ENCODE assay signal across 8 cellular contexts in the genomic region with DNA sequence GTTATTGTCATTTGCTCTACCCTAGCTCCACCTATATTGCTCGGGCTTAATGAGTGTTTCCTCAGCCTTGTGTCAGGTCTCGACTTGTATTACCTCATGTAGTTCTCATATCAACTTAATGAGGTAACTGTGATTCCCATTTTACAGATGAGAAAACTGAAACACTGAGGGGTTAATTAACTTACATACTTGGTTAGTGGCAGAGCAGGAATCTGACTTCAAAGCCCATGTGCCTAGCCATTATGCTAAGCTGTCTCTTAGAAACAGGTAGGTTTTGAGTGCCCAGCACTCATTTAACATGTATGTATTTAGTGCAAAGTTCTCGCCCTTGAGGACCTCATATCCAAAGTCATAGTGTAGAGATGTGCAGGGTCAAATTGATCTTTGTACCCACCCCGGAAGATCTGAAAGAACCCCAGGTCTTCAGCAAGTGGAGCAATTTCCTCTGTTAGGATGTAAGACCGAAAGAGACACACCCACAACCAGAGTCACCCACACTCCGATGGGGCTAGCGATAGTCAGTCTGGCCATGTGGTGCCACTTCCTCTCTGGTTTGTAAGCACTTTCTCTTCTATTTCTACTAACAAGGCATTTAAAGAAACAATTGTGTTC.
DNase-seq lines count a peak whose midpoint lies in the region; ATAC-seq lines count a peak whose summit lies in the region.

No MANE protein-coding gene starts in this region.

- ATAC-seq in GM18861 (IDR thresholded peaks at IDR 0.05; ENCODE audit: unreplicated experiment) (peak; percentile 92), HG02973 (IDR thresholded peaks at IDR 0.05; ENCODE audit: unreplicated experiment) (peak; percentile 95)

- DNase-seq in SIG-M5 treated with dmso at 0.1 percent for 504 hours (lab: John Stamatoyannopoulos, UW; ENCODE audit: unreplicated experiment) (peak; percentile 96), epidermal melanocyte (ENCODE audit: insufficient read length, low spot score) (no peak), H4 (ENCODE audit: low spot score) (no peak), DMS114 treated with DMSO at 0.1 percent for 48 hours (lab: John Stamatoyannopoulos, UW; ENCODE audit: unreplicated experiment) (no peak)
- DNase-seq in activated gamma-delta T cell treated with anti-CD3 and anti-CD28 coated beads, Interleukin-2, amount 50 U/mL, for 16 hours (ENCODE audit: low read depth), result peak; percentile 56
- peak; percentile 32 to 34 for DNase-seq in stimulated activated CD4-positive, alpha-beta T cell treated with anti-CD3 and anti-CD28 coated beads, Interleukin-15, amount 100 ng/mL, for 1 hour (ENCODE audit: low read depth in 1 of 2, low spot score in 1 of 2)

Comparison
In these comparisons a context has a peak if more than half of its experiments do, and no peak if none do; other contexts are left out.
1. DNase-seq: peak in SIG-M5 treated with dmso at 0.1 percent for 504 hours (single experiment), activated gamma-delta T cell treated with anti-CD3 and anti-CD28 coated beads, Interleukin-2, amount 50 U/mL, for 16 hours (single experiment) and stimulated activated CD4-positive, alpha-beta T cell treated with anti-CD3 and anti-CD28 coated beads, Interleukin-15, amount 100 ng/mL, for 1 hour (2 of 2); none in epidermal melanocyte (single experiment), H4 (single experiment) and DMS114 treated with DMSO at 0.1 percent for 48 hours (single experiment).